12 cellular contexts compared by ENCODE assay signal in the genomic region with DNA sequence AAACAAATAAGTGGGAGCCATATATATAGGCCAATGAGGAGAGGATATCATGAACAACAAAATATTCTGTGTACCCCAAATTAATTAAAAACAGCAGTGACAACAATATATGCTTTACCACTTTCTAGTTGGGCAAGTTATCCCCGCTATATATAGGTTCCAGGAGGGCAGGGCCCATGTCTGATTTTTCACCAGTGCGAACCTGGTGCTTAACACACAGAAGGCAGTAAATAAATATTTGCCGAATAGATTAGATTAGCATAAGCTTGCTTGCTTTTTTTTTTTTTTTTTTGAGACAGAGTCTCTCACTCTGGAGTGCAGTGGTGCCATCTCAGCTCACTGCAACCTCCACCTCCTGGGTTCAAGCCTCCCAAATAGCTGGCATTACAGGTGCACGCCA. TPM values are rescaled to one million over a fixed set of nuclear protein-coding genes. Genes with fewer than 3 reads are reported as not detected.
"Had no signal": no experiment of that assay in that cellular context is flagged by ENCODE, and none has a peak within 500 bp of the region (broad histone marks: within the 10 kb centered on the region; RNA-seq: fewer than 3 reads in every experiment).

No MANE protein-coding gene starts in this region.

- H3K4me2 ChIP-seq: KMS-11 had no signal

- H3K4me3 ChIP-seq: GM23248, HAP-1 had no signal

- ATAC-seq: HCT116 had no signal

- H2AFZ ChIP-seq: GM23248 had no signal

- H3K27ac ChIP-seq: GM23248, KMS-11 had no signal

- H3K9me3 ChIP-seq: HAP-1 had no signal

- H3K9me3 Mint-ChIP-seq: HFFc6, IgD-negative memory B cell had no signal

- H3K27ac Mint-ChIP-seq: HFFc6, IgD-negative memory B cell had no signal

- H3K36me3 ChIP-seq: HAP-1 had no signal

- H3K4me3 Mint-ChIP-seq: HFFc6, IgD-negative memory B cell had no signal

- H3K27me3 Mint-ChIP-seq: IgD-negative memory B cell had no signal

- DNase-seq: GM23248, GOT3, H7, HFFc6, Karpas-422, KBM-7 had no signal

- H3K9ac ChIP-seq: GM23248, KMS-11 had no signal

- FAIRE-seq: HTR-8/SVneo had no signal

RNA-seq across cellular contexts. Expression of a gene that starts 3.4 kb away (rescaled TPM):
- total RNA-seq: GM23248, H7 had no signal
- polyA plus RNA-seq: GM23248, IgD-negative memory B cell had no signal

RNA-seq across cellular contexts. Expression of a gene that starts 30.1 kb away (rescaled TPM):
- total RNA-seq: GM23248, H4, HFFc6 had no signal
- polyA plus RNA-seq: GM23248 had no signal
